1 cellular context compared by ENCODE assay signal in the genomic region with DNA sequence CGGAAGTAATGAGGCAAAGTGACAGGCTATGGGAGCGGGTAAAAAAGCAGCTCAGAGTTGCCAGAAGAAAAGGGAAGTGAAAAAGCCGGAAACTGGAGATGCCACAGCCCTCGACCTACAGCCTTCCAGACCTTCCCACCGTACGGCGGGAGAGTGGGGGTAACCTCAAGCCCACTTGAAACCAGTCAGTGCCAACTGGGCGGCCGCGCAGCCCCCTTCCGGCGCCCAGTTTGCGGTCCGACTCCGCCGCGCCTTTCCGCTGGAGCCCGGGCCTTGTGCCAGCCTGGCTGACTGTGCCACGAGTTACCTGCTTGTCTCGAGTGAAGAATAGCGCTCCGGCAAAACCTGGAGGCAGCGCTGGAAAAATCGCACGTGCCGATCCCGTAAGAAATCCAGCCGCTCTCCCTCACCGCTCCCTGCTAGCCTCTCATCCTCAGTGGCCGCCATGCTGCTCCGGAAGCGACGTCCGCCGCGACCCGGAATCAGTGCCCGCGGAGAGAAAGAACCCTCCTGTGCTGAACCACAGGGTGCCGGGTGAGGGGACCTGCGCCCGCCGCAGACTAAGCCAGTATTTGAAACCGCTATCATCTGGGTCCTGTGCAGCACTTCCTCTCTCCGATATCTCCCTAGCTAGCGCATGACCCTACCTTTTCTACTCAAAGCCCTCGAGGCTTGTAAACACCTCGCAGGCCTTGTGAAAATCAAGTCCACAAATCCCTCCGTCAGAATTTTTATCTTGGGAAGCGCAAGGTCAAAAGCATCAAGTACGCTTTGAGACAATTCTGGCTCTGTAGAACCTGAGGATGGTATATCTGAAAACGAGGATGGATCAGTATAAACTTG.
A peak's percentile ranks its signal among the peaks of the same experiment; 100 is the strongest.
TF ChIP-seq lines count a peak whose summit lies in the region.

A gene (minus strand): TSS at position 473 of the 843 bp plus-strand sequence. CDS start 26 bp downstream, at position 447.

TF ChIP-seq in HEK293, 187 proteins besides CTCF, POLR2A, EP300 and RAD21 (continued from another document and continues in another):
- TF ChIP-seq ZSCAN16 (tag by site-specific recombination; IDR thresholded peaks at IDR 0.05) (0 out of 2 replicates have a peak, but pooled peaks have one; percentile 34), ZNF571 (tag by site-specific recombination; IDR thresholded peaks at IDR 0.05) (no peak), ZNF610 (tag by site-specific recombination; IDR thresholded peaks at IDR 0.05; ENCODE audit: borderline replicate concordance) (peak; percentile 89), ZSCAN23 (tag by site-specific recombination; IDR thresholded peaks at IDR 0.05) (0 out of 2 replicates have a peak, but pooled peaks have one; percentile 24), ZNF501 (tag by site-specific recombination; IDR thresholded peaks at IDR 0.05) (peak; percentile 96), ZNF561 (tag by site-specific recombination; IDR thresholded peaks at IDR 0.05; ENCODE audit: borderline replicate concordance) (peak; percentile 99), ZNF514 (tag by site-specific recombination; IDR thresholded peaks at IDR 0.05) (no peak), ZNF416 (tag by site-specific recombination; IDR thresholded peaks at IDR 0.05) (no peak), ZNF701 (tag by site-specific recombination; IDR thresholded peaks at IDR 0.05) (no peak), GFI1B (tag by site-specific recombination; IDR thresholded peaks at IDR 0.05) (peak; percentile 65), TRIM28 (IDR thresholded peaks at IDR 0.05; ENCODE audit: borderline replicate concordance, low read length) (peak; percentile 52; the same call in 1 of the 2 replicates), ZNF792 (tag by site-specific recombination; IDR thresholded peaks at IDR 0.05) (no peak), ZNF133 (tag by site-specific recombination; IDR thresholded peaks at IDR 0.05) (no peak), ZNF114 (tag by site-specific recombination; IDR thresholded peaks at IDR 0.05) (no peak), ZNF324 (tag by site-specific recombination; IDR thresholded peaks at IDR 0.05) (no peak; the same call in 1 of the 2 replicates), SCRT2 (tag by site-specific recombination; IDR thresholded peaks at IDR 0.05) (0 out of 2 replicates have a peak, but pooled peaks have one; percentile 21), ZSCAN30 (tag by site-specific recombination; IDR thresholded peaks at IDR 0.05) (peak; percentile 74; the same call in 1 of the 2 replicates), SCRT1 (tag by site-specific recombination; IDR thresholded peaks at IDR 0.05; ENCODE audit: borderline replicate concordance) (no peak), KLF1 (tag by site-specific recombination; IDR thresholded peaks at IDR 0.05) (no peak), ZNF335 (tag by site-specific recombination; conservative IDR thresholded peaks at IDR 0.05) (peak; percentile 95), ZNF596 (tag by site-specific recombination; IDR thresholded peaks at IDR 0.05) (no peak), KLF10 (tag by site-specific recombination; IDR thresholded peaks at IDR 0.05) (no peak), ZNF175 (tag by site-specific recombination; IDR thresholded peaks at IDR 0.05) (no peak), ZNF146 (tag by site-specific recombination; IDR thresholded peaks at IDR 0.05) (0 out of 2 replicates have a peak, but pooled peaks have one; percentile 32), YY2 (tag by site-specific recombination; IDR thresholded peaks at IDR 0.05) (peak; percentile 89), ZNF785 (tag by site-specific recombination; IDR thresholded peaks at IDR 0.05) (no peak), ZNF626 (tag by site-specific recombination; IDR thresholded peaks at IDR 0.05) (no peak), ZNF530 (tag by site-specific recombination; IDR thresholded peaks at IDR 0.05; ENCODE audit: low read depth) (no peak), ZNF10 (tag by site-specific recombination; IDR thresholded peaks at IDR 0.05) (peak; percentile 80; the same call in 1 of the 2 replicates), SALL2 (tag by site-specific recombination; IDR thresholded peaks at IDR 0.05; ENCODE audit: borderline replicate concordance) (no peak), HOXA7 (CRISPR knock-in tag; IDR thresholded peaks at IDR 0.05; ENCODE audit: borderline replicate concordance) (no peak), EGR2 (tag by site-specific recombination; IDR thresholded peaks at IDR 0.05; ENCODE audit: low read depth) (peak; percentile 43; the same call in 1 of the 2 replicates), ZNF777 (tag by site-specific recombination; IDR thresholded peaks at IDR 0.05; ENCODE audit: borderline replicate concordance) (no peak), ZNF174 (tag by site-specific recombination; IDR thresholded peaks at IDR 0.05) (no peak), BCL11B (tag by site-specific recombination; IDR thresholded peaks at IDR 0.05; ENCODE audit: low read depth) (no peak), YY1 (tag by site-specific recombination; IDR thresholded peaks at IDR 0.05) (peak; percentile 88; the same call in 1 of the 2 replicates), KLF8 (tag by site-specific recombination; IDR thresholded peaks at IDR 0.05) (peak; percentile 37; the same call in 1 of the 2 replicates), MZF1 (tag by site-specific recombination; IDR thresholded peaks at IDR 0.05; ENCODE audit: borderline replicate concordance) (peak; percentile 77), ZNF473 (tag by site-specific recombination; IDR thresholded peaks at IDR 0.05) (no peak), ZFP41 (tag by site-specific recombination; IDR thresholded peaks at IDR 0.05; ENCODE audit: borderline replicate concordance) (no peak), SP3 (tag by site-specific recombination; IDR thresholded peaks at IDR 0.05) (peak; percentile 46), ZNF521 (tag by site-specific recombination; IDR thresholded peaks at IDR 0.05) (no peak), ZNF776 (tag by site-specific recombination; IDR thresholded peaks at IDR 0.05; ENCODE audit: borderline replicate concordance) (no peak)
- TF ChIP-seq, protein P1, sequence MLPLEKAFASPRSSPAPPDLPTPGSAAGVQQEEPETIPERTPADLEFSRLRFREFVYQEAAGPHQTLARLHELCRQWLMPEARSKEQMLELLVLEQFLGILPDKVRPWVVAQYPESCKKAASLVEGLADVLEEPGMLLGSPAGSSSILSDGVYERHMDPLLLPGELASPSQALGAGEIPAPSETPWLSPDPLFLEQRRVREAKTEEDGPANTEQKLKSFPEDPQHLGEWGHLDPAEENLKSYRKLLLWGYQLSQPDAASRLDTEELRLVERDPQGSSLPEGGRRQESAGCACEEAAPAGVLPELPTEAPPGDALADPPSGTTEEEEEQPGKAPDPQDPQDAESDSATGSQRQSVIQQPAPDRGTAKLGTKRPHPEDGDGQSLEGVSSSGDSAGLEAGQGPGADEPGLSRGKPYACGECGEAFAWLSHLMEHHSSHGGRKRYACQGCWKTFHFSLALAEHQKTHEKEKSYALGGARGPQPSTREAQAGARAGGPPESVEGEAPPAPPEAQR (tag by site-specific recombination; IDR thresholded peaks at IDR 0.05): no peak
- TF ChIP-seq, protein P2, sequence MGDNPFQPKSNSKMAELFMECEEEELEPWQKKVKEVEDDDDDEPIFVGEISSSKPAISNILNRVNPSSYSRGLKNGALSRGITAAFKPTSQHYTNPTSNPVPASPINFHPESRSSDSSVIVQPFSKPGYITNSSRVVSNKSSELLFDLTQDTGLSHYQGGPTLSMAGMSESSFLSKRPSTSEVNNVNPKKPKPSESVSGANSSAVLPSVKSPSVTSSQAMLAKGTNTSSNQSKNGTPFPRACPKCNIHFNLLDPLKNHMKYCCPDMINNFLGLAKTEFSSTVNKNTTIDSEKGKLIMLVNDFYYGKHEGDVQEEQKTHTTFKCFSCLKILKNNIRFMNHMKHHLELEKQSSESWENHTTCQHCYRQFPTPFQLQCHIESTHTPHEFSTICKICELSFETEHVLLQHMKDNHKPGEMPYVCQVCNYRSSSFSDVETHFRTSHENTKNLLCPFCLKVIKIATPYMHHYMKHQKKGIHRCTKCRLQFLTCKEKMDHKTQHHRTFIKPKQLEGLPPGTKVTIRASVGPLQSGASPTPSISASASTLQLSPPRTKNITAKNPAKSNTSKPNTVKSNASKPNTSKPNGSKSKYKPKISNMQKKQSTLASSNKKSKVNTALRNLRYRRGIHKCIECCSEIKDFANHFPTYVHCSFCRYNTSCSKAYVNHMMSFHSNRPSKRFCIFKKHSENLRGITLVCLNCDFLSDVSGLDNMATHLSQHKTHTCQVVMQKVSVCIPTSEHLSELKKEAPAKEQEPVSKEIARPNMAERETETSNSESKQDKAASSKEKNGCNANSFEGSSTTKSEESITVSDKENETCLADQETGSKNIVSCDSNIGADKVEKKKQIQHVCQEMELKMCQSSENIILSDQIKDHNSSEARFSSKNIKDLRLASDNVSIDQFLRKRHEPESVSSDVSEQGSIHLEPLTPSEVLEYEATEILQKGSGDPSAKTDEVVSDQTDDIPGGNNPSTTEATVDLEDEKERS (tag by site-specific recombination; IDR thresholded peaks at IDR 0.05): no peak
- TF ChIP-seq, protein P3, sequence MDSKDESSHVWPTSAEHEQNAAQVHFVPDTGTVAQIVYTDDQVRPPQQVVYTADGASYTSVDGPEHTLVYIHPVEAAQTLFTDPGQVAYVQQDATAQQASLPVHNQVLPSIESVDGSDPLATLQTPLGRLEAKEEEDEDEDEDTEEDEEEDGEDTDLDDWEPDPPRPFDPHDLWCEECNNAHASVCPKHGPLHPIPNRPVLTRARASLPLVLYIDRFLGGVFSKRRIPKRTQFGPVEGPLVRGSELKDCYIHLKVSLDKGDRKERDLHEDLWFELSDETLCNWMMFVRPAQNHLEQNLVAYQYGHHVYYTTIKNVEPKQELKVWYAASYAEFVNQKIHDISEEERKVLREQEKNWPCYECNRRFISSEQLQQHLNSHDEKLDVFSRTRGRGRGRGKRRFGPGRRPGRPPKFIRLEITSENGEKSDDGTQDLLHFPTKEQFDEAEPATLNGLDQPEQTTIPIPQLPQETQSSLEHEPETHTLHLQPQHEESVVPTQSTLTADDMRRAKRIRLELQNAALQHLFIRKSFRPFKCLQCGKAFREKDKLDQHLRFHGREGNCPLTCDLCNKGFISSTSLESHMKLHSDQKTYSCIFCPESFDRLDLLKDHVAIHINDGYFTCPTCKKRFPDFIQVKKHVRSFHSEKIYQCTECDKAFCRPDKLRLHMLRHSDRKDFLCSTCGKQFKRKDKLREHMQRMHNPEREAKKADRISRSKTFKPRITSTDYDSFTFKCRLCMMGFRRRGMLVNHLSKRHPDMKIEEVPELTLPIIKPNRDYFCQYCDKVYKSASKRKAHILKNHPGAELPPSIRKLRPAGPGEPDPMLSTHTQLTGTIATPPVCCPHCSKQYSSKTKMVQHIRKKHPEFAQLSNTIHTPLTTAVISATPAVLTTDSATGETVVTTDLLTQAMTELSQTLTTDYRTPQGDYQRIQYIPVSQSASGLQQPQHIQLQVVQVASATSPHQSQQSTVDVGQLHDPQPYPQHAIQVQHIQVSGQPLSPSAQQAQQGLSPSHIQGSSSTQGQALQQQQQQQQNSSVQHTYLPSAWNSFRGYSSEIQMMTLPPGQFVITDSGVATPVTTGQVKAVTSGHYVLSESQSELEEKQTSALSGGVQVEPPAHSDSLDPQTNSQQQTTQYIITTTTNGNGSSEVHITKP (tag by site-specific recombination; IDR thresholded peaks at IDR 0.05): peak; percentile 93
- TF ChIP-seq, protein P4, sequence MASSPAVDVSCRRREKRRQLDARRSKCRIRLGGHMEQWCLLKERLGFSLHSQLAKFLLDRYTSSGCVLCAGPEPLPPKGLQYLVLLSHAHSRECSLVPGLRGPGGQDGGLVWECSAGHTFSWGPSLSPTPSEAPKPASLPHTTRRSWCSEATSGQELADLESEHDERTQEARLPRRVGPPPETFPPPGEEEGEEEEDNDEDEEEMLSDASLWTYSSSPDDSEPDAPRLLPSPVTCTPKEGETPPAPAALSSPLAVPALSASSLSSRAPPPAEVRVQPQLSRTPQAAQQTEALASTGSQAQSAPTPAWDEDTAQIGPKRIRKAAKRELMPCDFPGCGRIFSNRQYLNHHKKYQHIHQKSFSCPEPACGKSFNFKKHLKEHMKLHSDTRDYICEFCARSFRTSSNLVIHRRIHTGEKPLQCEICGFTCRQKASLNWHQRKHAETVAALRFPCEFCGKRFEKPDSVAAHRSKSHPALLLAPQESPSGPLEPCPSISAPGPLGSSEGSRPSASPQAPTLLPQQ (tag by site-specific recombination; IDR thresholded peaks at IDR 0.05): peak; percentile 59; the same call in 1 of the 2 replicates
- TF ChIP-seq, protein P5, sequence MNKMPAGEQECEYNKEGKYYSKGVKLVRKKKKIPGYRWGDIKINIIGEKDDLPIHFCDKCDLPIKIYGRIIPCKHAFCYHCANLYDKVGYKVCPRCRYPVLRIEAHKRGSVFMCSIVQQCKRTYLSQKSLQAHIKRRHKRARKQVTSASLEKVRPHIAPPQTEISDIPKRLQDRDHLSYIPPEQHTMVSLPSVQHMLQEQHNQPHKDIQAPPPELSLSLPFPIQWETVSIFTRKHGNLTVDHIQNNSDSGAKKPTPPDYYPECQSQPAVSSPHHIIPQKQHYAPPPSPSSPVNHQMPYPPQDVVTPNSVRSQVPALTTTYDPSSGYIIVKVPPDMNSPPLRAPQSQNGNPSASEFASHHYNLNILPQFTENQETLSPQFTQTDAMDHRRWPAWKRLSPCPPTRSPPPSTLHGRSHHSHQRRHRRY (tag by site-specific recombination; IDR thresholded peaks at IDR 0.05): no peak
- TF ChIP-seq, protein P6, sequence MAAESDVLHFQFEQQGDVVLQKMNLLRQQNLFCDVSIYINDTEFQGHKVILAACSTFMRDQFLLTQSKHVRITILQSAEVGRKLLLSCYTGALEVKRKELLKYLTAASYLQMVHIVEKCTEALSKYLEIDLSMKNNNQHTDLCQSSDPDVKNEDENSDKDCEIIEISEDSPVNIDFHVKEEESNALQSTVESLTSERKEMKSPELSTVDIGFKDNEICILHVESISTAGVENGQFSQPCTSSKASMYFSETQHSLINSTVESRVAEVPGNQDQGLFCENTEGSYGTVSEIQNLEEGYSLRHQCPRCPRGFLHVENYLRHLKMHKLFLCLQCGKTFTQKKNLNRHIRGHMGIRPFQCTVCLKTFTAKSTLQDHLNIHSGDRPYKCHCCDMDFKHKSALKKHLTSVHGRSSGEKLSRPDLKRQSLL (tag by site-specific recombination; IDR thresholded peaks at IDR 0.05): no peak; the same call in 1 of the 2 replicates
- TF ChIP-seq, protein P7, sequence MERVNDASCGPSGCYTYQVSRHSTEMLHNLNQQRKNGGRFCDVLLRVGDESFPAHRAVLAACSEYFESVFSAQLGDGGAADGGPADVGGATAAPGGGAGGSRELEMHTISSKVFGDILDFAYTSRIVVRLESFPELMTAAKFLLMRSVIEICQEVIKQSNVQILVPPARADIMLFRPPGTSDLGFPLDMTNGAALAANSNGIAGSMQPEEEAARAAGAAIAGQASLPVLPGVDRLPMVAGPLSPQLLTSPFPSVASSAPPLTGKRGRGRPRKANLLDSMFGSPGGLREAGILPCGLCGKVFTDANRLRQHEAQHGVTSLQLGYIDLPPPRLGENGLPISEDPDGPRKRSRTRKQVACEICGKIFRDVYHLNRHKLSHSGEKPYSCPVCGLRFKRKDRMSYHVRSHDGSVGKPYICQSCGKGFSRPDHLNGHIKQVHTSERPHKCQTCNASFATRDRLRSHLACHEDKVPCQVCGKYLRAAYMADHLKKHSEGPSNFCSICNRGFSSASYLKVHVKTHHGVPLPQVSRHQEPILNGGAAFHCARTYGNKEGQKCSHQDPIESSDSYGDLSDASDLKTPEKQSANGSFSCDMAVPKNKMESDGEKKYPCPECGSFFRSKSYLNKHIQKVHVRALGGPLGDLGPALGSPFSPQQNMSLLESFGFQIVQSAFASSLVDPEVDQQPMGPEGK (tag by site-specific recombination; IDR thresholded peaks at IDR 0.05): peak; percentile 46; the same call in 1 of the 2 replicates
